ENCODE assay signal across 33 cellular contexts in genomic region chr12:109483346-109483745, GRCh38. TPM values are rescaled to one million over a fixed set of nuclear protein-coding genes. Genes with fewer than 3 reads are reported as not detected.
DNase-seq lines count a peak whose midpoint lies in the region; ATAC-seq, FAIRE-seq and TF ChIP-seq lines count a peak whose summit lies in the region.
"Had no signal": no experiment of that assay in that cellular context is flagged by ENCODE, and none has a peak within 500 bp of the region (broad histone marks: within the 10 kb centered on the region; RNA-seq: fewer than 3 reads in every experiment).

No MANE protein-coding gene starts in this region.

- H3K27ac Mint-ChIP-seq in stimulated activated naive B cell treated with anti-CD40 and anti-IgM and Interleukin-4, amounts not matched to agents 10 μg/mL and 1 μg/mL and 100 μg/mL, for 72 hours: peak overlapping the region; percentile 42
- no peak overlapping the region for H3K27ac Mint-ChIP-seq in HFFc6
- H3K27ac Mint-ChIP-seq: B cell; CD14-positive monocyte; CD4-positive, alpha-beta memory T cell; CD4-positive, alpha-beta T cell; CD4-positive, CD25-positive, alpha-beta regulatory T cell; CD8-positive, alpha-beta memory T cell; CD8-positive, alpha-beta T cell had no signal

- DNase-seq in SJSA1 (ENCODE audit: low read depth in 1 of 2, low spot score in 2 of 2): peak; percentile 75 to 96
- DNase-seq in posterior vena cava (ENCODE audit: low spot score): peak; percentile 23
- DNase-seq in stimulated activated naive B cell treated with anti-CD40 and anti-IgM and Interleukin-4, amounts not matched to agents 10 μg/mL and 1 μg/mL and 100 μg/mL, for 72 hours: no peak
- no peak for DNase-seq in GM12891 (ENCODE audit: insufficient read length, low spot score)
- no peak for DNase-seq in HFFc6
- DNase-seq in COR-L47 (lab: John Stamatoyannopoulos, UW): no peak
- DNase-seq: 8988T; ACHN; AML-193; BE2C; C1 segment of cervical spinal cord; Caco-2; Calu3; CD4-positive, alpha-beta memory T cell; CD4-positive, alpha-beta T cell; CD4-positive, CD25-positive, alpha-beta regulatory T cell; CD8-positive, alpha-beta memory T cell; CD8-positive, alpha-beta T cell; DMS 273 treated with DMSO at 0.1 percent for 48 hours; DMS153; DMS79; DMS79 treated with DMSO at 0.1 percent for 48 hours; DND-41; EL had no signal

- H3K4me1 ChIP-seq in SJSA1 (replicated peaks): peaks cover 12% of the 10 kb centered on the region
- H3K4me1 ChIP-seq: BE2C had no signal

- no peak for TF ChIP-seq POLR2A in GM12891 (IDR thresholded peaks at IDR 0.05; ENCODE audit: low read depth, low read length)

- H3K4me3 Mint-ChIP-seq in stimulated activated naive B cell treated with anti-CD40 and anti-IgM and Interleukin-4, amounts not matched to agents 10 μg/mL and 1 μg/mL and 100 μg/mL, for 72 hours: no peak overlapping the region
- H3K4me3 Mint-ChIP-seq in HFFc6: no peak overlapping the region
- H3K4me3 Mint-ChIP-seq: B cell; CD14-positive monocyte; CD4-positive, alpha-beta memory T cell; CD4-positive, alpha-beta T cell; CD4-positive, CD25-positive, alpha-beta regulatory T cell; CD8-positive, alpha-beta T cell had no signal

- H3K27me3 Mint-ChIP-seq in stimulated activated naive B cell treated with anti-CD40 and anti-IgM and Interleukin-4, amounts not matched to agents 10 μg/mL and 1 μg/mL and 100 μg/mL, for 72 hours: no peaks in the 10 kb centered on the region
- no peaks in the 10 kb centered on the region for H3K27me3 Mint-ChIP-seq in HFFc6 (ENCODE audit: insufficient read depth)
- H3K27me3 Mint-ChIP-seq: B cell; CD4-positive, alpha-beta memory T cell; CD4-positive, alpha-beta T cell; CD4-positive, CD25-positive, alpha-beta regulatory T cell; CD8-positive, alpha-beta memory T cell had no signal

- no peak overlapping the region for H3K4me3 ChIP-seq in SJSA1
- H3K4me3 ChIP-seq: A549; BLaER1; BLaER1 treated with 17β-estradiol and CSF1 and Interleukin-3, amounts not matched to agents 10 nM and 100 nM had no signal

- no peak overlapping the region for H3K27ac ChIP-seq in SJSA1
- H3K27ac ChIP-seq: 22Rv1; A549; BLaER1; BLaER1 treated with 17β-estradiol and CSF1 and Interleukin-3, amounts not matched to agents 10 nM and 100 nM; C4-2B had no signal

- H3K36me3 ChIP-seq in SJSA1: peaks cover 81% of the 10 kb centered on the region

- peaks cover 5 to 10% of the 10 kb centered on the region in 2 donors for H3K4me1 Mint-ChIP-seq in stimulated activated naive B cell treated with anti-CD40 and anti-IgM and Interleukin-4, amounts not matched to agents 10 μg/mL and 1 μg/mL and 100 μg/mL, for 72 hours
- H3K4me1 Mint-ChIP-seq in HFFc6 (ENCODE audit: low read depth): peaks cover 16% of the 10 kb centered on the region

- peaks cover 12 to 21% of the 10 kb centered on the region in 2 donors for H3K36me3 Mint-ChIP-seq in stimulated activated naive B cell treated with anti-CD40 and anti-IgM and Interleukin-4, amounts not matched to agents 10 μg/mL and 1 μg/mL and 100 μg/mL, for 72 hours
- peaks cover 8% of the 10 kb centered on the region; the same call in 1 of the 2 replicates for H3K36me3 Mint-ChIP-seq in HFFc6 (ENCODE audit: low read depth)

- no peaks in the 10 kb centered on the region for H3K9me3 Mint-ChIP-seq in stimulated activated naive B cell treated with anti-CD40 and anti-IgM and Interleukin-4, amounts not matched to agents 10 μg/mL and 1 μg/mL and 100 μg/mL, for 72 hours
- no peaks in the 10 kb centered on the region for H3K9me3 Mint-ChIP-seq in HFFc6
- H3K9me3 Mint-ChIP-seq: CD14-positive monocyte; CD4-positive, alpha-beta memory T cell; CD4-positive, alpha-beta T cell; CD4-positive, CD25-positive, alpha-beta regulatory T cell; CD8-positive, alpha-beta memory T cell; CD8-positive, alpha-beta T cell had no signal

- H3K27me3 ChIP-seq in SJSA1 (replicated peaks): no peaks in the 10 kb centered on the region
- H3K27me3 ChIP-seq: BE2C; BLaER1; BLaER1 treated with 17β-estradiol and CSF1 and Interleukin-3, amounts not matched to agents 10 nM and 100 nM had no signal

- no peak for FAIRE-seq in GM12891 (lab: Jason Lieb, UNC)
- FAIRE-seq: A204.1, A549, D721Med had no signal

- ATAC-seq in stimulated activated naive B cell treated with anti-CD40 and anti-IgM and Interleukin-4, amounts not matched to agents 10 μg/mL and 1 μg/mL and 100 μg/mL, for 72 hours (replicated peaks): no peak
- ATAC-seq: A549; CD8-positive, alpha-beta T cell had no signal

- intact Hi-C loops in posterior vena cava (cut with DNase I): no loop called here

- H3K9me3 ChIP-seq in SJSA1 (replicated peaks): no peaks in the 10 kb centered on the region; the same call in 1 of the 2 replicates
- H3K9me3 ChIP-seq: A549; BE2C; BLaER1; BLaER1 treated with 17β-estradiol and CSF1 and Interleukin-3, amounts not matched to agents 10 nM and 100 nM; Caco-2 had no signal

- no peak for TF ChIP-seq CTCF in HFFc6 (IDR thresholded peaks at IDR 0.05)

TF ChIP-seq in GM12891, 5 proteins besides CTCF, POLR2A, EP300 and RAD21:
- TF ChIP-seq POLR2AphosphoS5 (IDR thresholded peaks at IDR 0.05; ENCODE audit: low read depth, low read length): no peak

RNA-seq across cellular contexts. Expression of gene UBE3B, which starts 5.9 kb away (rescaled TPM):
- 3,976 and 4,080 TPM in 2 replicates for total RNA-seq in SJSA1 (2014; rRNA removed; shearing (Covaris generic))
- 10 to 100 TPM; 29.5 to 34.9 TPM for total RNA-seq in posterior vena cava
- polyA plus RNA-seq in GM12891 (2012; ENCODE audit: low read depth, missing spikeins): 12.9 TPM
- total RNA-seq in HFFc6 (2021; fragmentation: NEBNext Ultra II Directional; extraction: Animal tissue kit (Norgen Biotek cat#: 25700)): 10 to 100 TPM; 41.3 to 43.6 (median 43.1) TPM

RNA-seq across cellular contexts. Expression of gene KCTD10, which starts 6.2 kb away (rescaled TPM):
- 25.2 and 33.0 TPM in 2 replicates for total RNA-seq in SJSA1 (2014; rRNA removed; shearing (Covaris generic))
- total RNA-seq in posterior vena cava: 100 to 1,000 TPM; 136 to 138 TPM
- 18.8 TPM for polyA plus RNA-seq in GM12891 (2012; ENCODE audit: low read depth, missing spikeins)
- total RNA-seq in HFFc6 (2021; fragmentation: NEBNext Ultra II Directional; extraction: Animal tissue kit (Norgen Biotek cat#: 25700)): 100 to 1,000 TPM; 127 to 145 (median 134) TPM

Comparison
In these comparisons a context has a peak if more than half of its experiments do, and no peak if none do; other contexts are left out.
1. DNase-seq: peak in SJSA1 (2 of 2) and posterior vena cava (single experiment); none in stimulated activated naive B cell treated with anti-CD40 and anti-IgM and Interleukin-4, amounts not matched to agents 10 μg/mL and 1 μg/mL and 100 μg/mL, for 72 hours (single experiment), GM12891 (single experiment), HFFc6 (single experiment) and COR-L47 (single experiment).
2. RNA of gene UBE3B, which starts 5.9 kb away (total RNA-seq): 3,976 to 4,080 TPM in SJSA1; 41.3 to 43.6 TPM in HFFc6 and 29.5 to 34.9 TPM in posterior vena cava; every median in the first group is over 10 times any median in the second.